Comparison of ENCODE assay signal across 9 cellular contexts in the genomic region with DNA sequence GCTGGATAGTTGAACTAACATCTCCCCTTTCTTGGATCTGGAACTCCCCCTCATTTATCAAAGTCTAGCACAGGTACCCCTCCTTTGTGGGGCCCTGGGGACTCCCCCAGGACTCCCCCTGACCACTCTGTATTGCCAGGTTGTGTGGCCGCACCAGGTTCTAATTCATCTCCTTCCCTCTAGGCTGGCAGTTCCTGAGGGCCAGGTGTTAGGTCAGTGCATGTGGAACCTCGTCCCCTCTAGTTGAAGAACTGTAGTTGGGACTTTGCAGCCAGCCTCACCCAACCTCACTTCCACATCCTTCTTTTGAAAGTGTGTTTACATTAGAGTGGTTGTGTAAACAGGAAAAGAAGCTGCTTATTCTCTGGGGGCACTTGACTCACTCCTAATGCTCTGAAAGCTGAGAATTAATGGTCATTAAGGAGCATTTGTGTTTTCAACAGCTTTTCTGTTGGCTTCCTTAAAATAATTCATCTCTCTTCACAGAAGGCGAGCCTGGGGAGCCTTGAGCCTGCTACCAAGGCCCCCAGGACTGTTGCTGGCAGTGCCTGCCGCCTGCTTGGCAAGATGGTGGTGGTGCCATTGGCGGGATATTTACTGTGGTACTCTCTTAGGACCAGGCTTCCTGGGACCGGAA. TPM values are rescaled to one million over a fixed set of nuclear protein-coding genes. Genes with fewer than 3 reads are reported as not detected.
DNase-seq lines count a peak whose midpoint lies in the region; ATAC-seq and TF ChIP-seq lines count a peak whose summit lies in the region.
"Had no signal": no experiment of that assay in that cellular context is flagged by ENCODE, and none has a peak within 500 bp of the region (broad histone marks: within the 10 kb centered on the region; RNA-seq: fewer than 3 reads in every experiment).

No MANE protein-coding gene starts in this region.

- H3K9me3 ChIP-seq in OCI-LY7 (ENCODE audit: low read length) (no peaks in the 10 kb centered on the region), left lung (no peaks in the 10 kb centered on the region), MG63 (no peaks in the 10 kb centered on the region)

- peak overlapping the region; percentile 22 for H3K4me3 ChIP-seq in OCI-LY7 (ENCODE audit: low read depth, low read length, poor library complexity, severe bottlenecking)
- no peak overlapping the region for H3K4me3 ChIP-seq in left lung
- H3K4me3 ChIP-seq in MG63: no peak overlapping the region

- peak; percentile 43 for DNase-seq in Caki2 (ENCODE audit: low read depth)
- DNase-seq in LHCN-M2 (ENCODE audit: low read depth): peak; percentile 66
- DNase-seq in OCI-LY7 (ENCODE audit: low spot score): peak; percentile 60
- no peak for DNase-seq in left lung
- DNase-seq in MG63: no peak
- no peak for DNase-seq in T1000 (lab: John Stamatoyannopoulos, UW)
- DNase-seq: effector memory CD8-positive, alpha-beta T cell had no signal

- no peaks in the 10 kb centered on the region for H3K9me2 ChIP-seq in OCI-LY7 (ENCODE audit: insufficient read depth, low read length)

- peak overlapping the region; percentile 95 for H2AFZ ChIP-seq in OCI-LY7 (ENCODE audit: low read length)

- no TSS peak for BruUV-seq in OCI-LY7 (replicated peaks; lab: Mats Ljungman, UMichigan)

- H4K20me1 ChIP-seq in OCI-LY7 (ENCODE audit: insufficient read depth, low read length): no peaks in the 10 kb centered on the region

- POLR2A ChIA-PET in OCI-LY7 (lab: Charles Lee): interaction anchor here (0.6 to 1.5 kb wide), 5 partner anchors 16 to 495 kb away, joined by 3 to 8 read pairs (median 3); no protein-coding TSS in a partner anchor

- no peaks in the 10 kb centered on the region for H3K79me2 ChIP-seq in OCI-LY7 (ENCODE audit: insufficient read depth, low read depth, low read length)

- TF ChIP-seq CTCF in OCI-LY7 (conservative IDR thresholded peaks at IDR 0.05; ENCODE audit: low read length): no peak
- TF ChIP-seq CTCF in left lung (IDR thresholded peaks at IDR 0.05): no peak

- CTCF ChIA-PET in OCI-LY7 (lab: Charles Lee; ENCODE audit: unreplicated experiment): interaction anchor here (1.5 kb wide), 1 partner anchor 81 kb away, joined by 5 read pairs; no protein-coding TSS in a partner anchor

- H3K27me3 ChIP-seq in left lung (no peaks in the 10 kb centered on the region), MG63 (no peaks in the 10 kb centered on the region)

- peak; percentile 81 for ATAC-seq in left lung
- no peak for ATAC-seq in HG03108 (IDR thresholded peaks at IDR 0.05; ENCODE audit: unreplicated experiment)
- no peak for ATAC-seq in HG03378 (IDR thresholded peaks at IDR 0.05; ENCODE audit: unreplicated experiment)
- ATAC-seq: effector memory CD8-positive, alpha-beta T cell had no signal

- intact Hi-C loops in OCI-LY7 (cut with micrococcal nuclease; ENCODE audit: unreplicated experiment) (no loop called here), left lung (cut with DNase I) (loop anchor here in 1 of 2 donors (10.0 kb wide), 2 partner anchors 82 to 182 kb away; a partner anchor contains a TSS)

- in situ Hi-C loops in Caki2 (cut with HindIII; ENCODE audit: low pct_unique_long_range_greater_than_20kb, low sequenced_read_pairs): no loop called here

- H3K4me1 ChIP-seq in OCI-LY7 (ENCODE audit: insufficient read depth, low read length, poor library complexity, severe bottlenecking) (peaks cover 58% of the 10 kb centered on the region), left lung (peaks cover 21 to 86% of the 10 kb centered on the region in 2 donors)

- H3K27ac ChIP-seq in OCI-LY7 (ENCODE audit: low read depth, low read length, poor library complexity, severe bottlenecking) (peak overlapping the region; percentile 55), left lung (peak overlapping the region; percentile 67 to 80)

- no peaks in the 10 kb centered on the region for H3K36me3 ChIP-seq in OCI-LY7 (ENCODE audit: insufficient read depth, low read length)
- no peaks in the 10 kb centered on the region for H3K36me3 ChIP-seq in left lung
- H3K36me3 ChIP-seq in MG63: no peaks in the 10 kb centered on the region

- H3K4me2 ChIP-seq in OCI-LY7 (ENCODE audit: low read length): peak overlapping the region; percentile 58

RNA-seq across cellular contexts. Expression of a gene that starts 11.8 kb away (rescaled TPM):
- total RNA-seq in Caki2 (2014; rRNA removed; shearing (Covaris generic); ENCODE audit: low replicate concordance): 0.41 TPM in 1 of 2 replicates, not detected in the other
- not detected in 2 replicates for total RNA-seq in LHCN-M2 (2014; rRNA removed)
- polyA plus RNA-seq in LHCN-M2 (2012): 0.02 TPM
- total RNA-seq in OCI-LY7 (2014; rRNA removed; shearing (Covaris generic)): 0.13 and 0.69 TPM in 2 replicates
- total RNA-seq in OCI-LY7 (2022): 0.70 and 0.85 TPM in 2 replicates
- 1 to 10 TPM in 1 of 2 donors, under 1 TPM in 1; 0.50 to 2.2 TPM for total RNA-seq in left lung
- not detected in 2 replicates for total RNA-seq in MG63 (2014; rRNA removed; shearing (Covaris generic); ENCODE audit: low replicate concordance)

RNA-seq across cellular contexts. Expression of a gene that starts 48.0 kb away (rescaled TPM):
- total RNA-seq in Caki2 (2014; rRNA removed; shearing (Covaris generic); ENCODE audit: low replicate concordance): 209 and 238 TPM in 2 replicates
- total RNA-seq in LHCN-M2 (2014; rRNA removed) (145 and 163 TPM in 2 replicates), OCI-LY7 (2022) (114 and 129 TPM in 2 replicates), left lung (100 to 1,000 TPM; 115 to 188 TPM)
- polyA plus RNA-seq in LHCN-M2 (2012): 81.2 TPM
- 80.4 and 144 TPM in 2 replicates for total RNA-seq in OCI-LY7 (2014; rRNA removed; shearing (Covaris generic))
- total RNA-seq in MG63 (2014; rRNA removed; shearing (Covaris generic); ENCODE audit: low replicate concordance): 66.8 and 128 TPM in 2 replicates

RNA-seq across cellular contexts. Expression of a gene that starts 48.9 kb away (rescaled TPM):
- total RNA-seq in Caki2 (2014; rRNA removed; shearing (Covaris generic); ENCODE audit: low replicate concordance): 158 and 182 TPM in 2 replicates
- total RNA-seq in LHCN-M2 (2014; rRNA removed) (133 TPM in 2 replicates), OCI-LY7 (2022) (153 and 166 TPM in 2 replicates), left lung (10 to 100 TPM; 62.7 to 67.3 TPM)
- polyA plus RNA-seq in LHCN-M2 (2012): 161 TPM
- total RNA-seq in OCI-LY7 (2014; rRNA removed; shearing (Covaris generic)): 264 and 278 TPM in 2 replicates
- total RNA-seq in MG63 (2014; rRNA removed; shearing (Covaris generic); ENCODE audit: low replicate concordance): 75.1 and 110 TPM in 2 replicates

Comparison
In these comparisons a context has a peak if more than half of its experiments do, and no peak if none do; other contexts are left out.
1. DNase-seq: peak in Caki2 (single experiment), LHCN-M2 (single experiment) and OCI-LY7 (single experiment); none in left lung (0 of 2), MG63 (single experiment) and T1000 (single experiment).